Comparison of ENCODE assay signal across 14 cellular contexts in the genomic region with DNA sequence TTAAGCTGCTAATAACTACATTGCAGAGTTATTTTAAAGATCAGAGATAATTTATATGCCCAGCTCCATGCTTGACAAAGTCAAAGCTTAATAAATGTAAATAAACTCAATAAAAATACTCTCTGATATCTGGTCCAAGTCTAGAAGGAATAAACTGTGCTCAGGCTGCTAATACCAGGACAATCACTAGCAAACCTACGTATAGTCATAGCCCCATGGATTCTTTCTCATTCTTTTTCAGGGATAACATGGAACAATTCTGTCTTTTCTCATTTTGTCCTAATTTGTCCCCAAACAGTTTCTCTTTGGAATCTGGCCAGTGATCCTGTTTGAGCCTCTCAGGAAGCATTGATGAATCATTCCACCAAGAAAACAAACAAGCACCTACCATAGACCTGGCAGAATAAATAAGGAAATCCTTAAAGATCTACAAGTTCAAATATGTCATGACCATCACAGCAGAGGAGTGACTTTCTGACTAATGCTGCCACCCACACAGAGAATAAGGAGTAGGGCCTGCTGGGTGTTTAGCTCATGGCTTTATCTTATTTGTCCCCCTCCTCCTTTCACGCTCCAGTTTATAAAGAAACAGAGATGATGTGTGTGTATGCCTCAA. TPM values are rescaled to one million over a fixed set of nuclear protein-coding genes. Genes with fewer than 3 reads are reported as not detected.
DNase-seq lines count a peak whose midpoint lies in the region; ATAC-seq and TF ChIP-seq lines count a peak whose summit lies in the region.
"Had no signal": no experiment of that assay in that cellular context is flagged by ENCODE, and none has a peak within 500 bp of the region (broad histone marks: within the 10 kb centered on the region; RNA-seq: fewer than 3 reads in every experiment).

No MANE protein-coding gene starts in this region.

- intact Hi-C loops in mucosa of descending colon (cut with DNase I, micrococcal nuclease) = no loop called here

- DNase-seq in DMS53 treated with DMSO at 0.1 percent for 48 hours (lab: John Stamatoyannopoulos, UW; ENCODE audit: unreplicated experiment) (peak; percentile 95), MG63 (peak; percentile 34), mucosa of descending colon (no peak), epidermal melanocyte (ENCODE audit: insufficient read length, low spot score) (no peak), amniotic stem cell (lab: John Stamatoyannopoulos, UW) (no peak), NCI-H1417 (lab: John Stamatoyannopoulos, UW) (no peak)
- DNase-seq: activated CD4-positive, alpha-beta T cell treated with anti-CD3 and anti-CD28 coated beads, Interleukin-2, amount 10 ng/mL, durations not matched to agents 24 days and 14 days; left ventricle myocardium superior; NCI-H2029 treated with DMSO at 0.1 percent for 48 hours had no signal

- no peak overlapping the region for H3K4me3 ChIP-seq in MG63
- peak overlapping the region; percentile 1 for H3K4me3 ChIP-seq in endocrine pancreas (ENCODE audit: control insufficient read depth, insufficient read depth, low read length)
- H3K4me3 ChIP-seq in mucosa of descending colon = no peak overlapping the region
- H3K4me3 ChIP-seq: BLaER1 treated with 17β-estradiol and CSF1 and Interleukin-3, amounts not matched to agents 10 nM and 100 nM had no signal

- no peaks in the 10 kb centered on the region for H3K27me3 ChIP-seq in MG63
- no peaks in the 10 kb centered on the region for H3K27me3 ChIP-seq in endocrine pancreas (ENCODE audit: control insufficient read depth, insufficient read depth, low read length)
- H3K27me3 ChIP-seq: BLaER1 treated with 17β-estradiol and CSF1 and Interleukin-3, amounts not matched to agents 10 nM and 100 nM; neutrophil had no signal

- TF ChIP-seq CTCF in mucosa of descending colon (IDR thresholded peaks at IDR 0.05) = no peak

- peaks cover 13% of the 10 kb centered on the region for H3K4me1 ChIP-seq in endocrine pancreas (ENCODE audit: control insufficient read depth, insufficient read depth, low read length)
- H3K4me1 ChIP-seq in mucosa of descending colon (ENCODE audit: low read depth) = peaks cover 5% of the 10 kb centered on the region

- no peak overlapping the region for H3K9ac ChIP-seq in endocrine pancreas (ENCODE audit: control insufficient read depth, insufficient read depth, low read length)
- H3K9ac ChIP-seq: BLaER1 treated with 17β-estradiol and CSF1 and Interleukin-3, amounts not matched to agents 10 nM and 100 nM had no signal

- ATAC-seq in mucosa of descending colon = peak; percentile 97
- no peak for ATAC-seq in GM18498 (IDR thresholded peaks at IDR 0.05; ENCODE audit: unreplicated experiment)
- ATAC-seq: left ventricle myocardium superior had no signal

- no peaks in the 10 kb centered on the region for H3K9me3 ChIP-seq in MG63
- H3K9me3 ChIP-seq in endocrine pancreas (ENCODE audit: control insufficient read depth, low read length) = no peaks in the 10 kb centered on the region
- no peaks in the 10 kb centered on the region for H3K9me3 ChIP-seq in mucosa of descending colon
- H3K9me3 ChIP-seq: BLaER1 treated with 17β-estradiol and CSF1 and Interleukin-3, amounts not matched to agents 10 nM and 100 nM; neutrophil had no signal

- H3K36me3 ChIP-seq in MG63 (no peaks in the 10 kb centered on the region), endocrine pancreas (ENCODE audit: control insufficient read depth, insufficient read depth, low read length) (no peaks in the 10 kb centered on the region), mucosa of descending colon (ENCODE audit: low read depth) (no peaks in the 10 kb centered on the region)

RNA-seq across cellular contexts. Expression of a gene that starts 14.1 kb away (rescaled TPM):
- not detected in 2 replicates for total RNA-seq in MG63 (2014; rRNA removed; shearing (Covaris generic); ENCODE audit: low replicate concordance)
- total RNA-seq in mucosa of descending colon = 100 to 1,000 TPM in 1 of 3 donors, 10 to 100 TPM in 2; 37.4 to 113 (median 82.6) TPM
- total RNA-seq: activated CD4-positive, alpha-beta T cell treated with anti-CD3 and anti-CD28 coated beads, Interleukin-2, amount 10 ng/mL, durations not matched to agents 24 days and 14 days; activated T-helper 2 cell treated with anti-CD3 and anti-CD28 coated beads, Interferon-gamma antibody, Interleukin-2, Interleukin-4, amounts not matched to agents 10 μg/mL and 5 μg/mL and 100 μg/mL, durations not matched to agents 14 hours and 24 hours and 36 hours; left ventricle myocardium superior had no signal

RNA-seq across cellular contexts. Expression of a gene that starts 46.7 kb away (rescaled TPM):
- 2.1 and 6.1 TPM in 2 replicates for total RNA-seq in MG63 (2014; rRNA removed; shearing (Covaris generic); ENCODE audit: low replicate concordance)
- total RNA-seq in mucosa of descending colon = 100 to 1,000 TPM; 142 to 351 (median 253) TPM

Comparison
In these comparisons a context has a peak if more than half of its experiments do, and no peak if none do; other contexts are left out.
1. DNase-seq: peak in DMS53 treated with DMSO at 0.1 percent for 48 hours (single experiment) and MG63 (single experiment); none in mucosa of descending colon (0 of 3), epidermal melanocyte (single experiment), amniotic stem cell (single experiment) and NCI-H1417 (0 of 3).
2. RNA of a gene that starts 14.1 kb away (total RNA-seq): 37.4 to 113 TPM in mucosa of descending colon; not detected in MG63; every median in the first group is over 10 times any median in the second.
3. RNA of a gene that starts 46.7 kb away (total RNA-seq): 142 to 351 TPM in mucosa of descending colon; 2.1 to 6.1 TPM in MG63; every median in the first group is over 10 times any median in the second.